1 cellular context compared by ENCODE assay signal in genomic region chr14:73695082-73695481, GRCh38.
TF ChIP-seq lines count a peak whose summit lies in the region.

No MANE protein-coding gene starts in this region.

TF ChIP-seq in K562, 482 proteins besides CTCF, POLR2A, EP300 and RAD21:
- TF ChIP-seq ZNF175 (CRISPR knock-in tag; IDR thresholded peaks at IDR 0.05; ENCODE audit: low read depth) (no peak), ZNF121 (CRISPR knock-in tag; conservative IDR thresholded peaks at IDR 0.05) (peak; percentile 90)
TF ChIP-seq in K562: peak in this region for 1.
